In genomic region chr10:52747680-52748079, GRCh38 we compare ENCODE assay signal across 35 cellular contexts. TPM values are rescaled to one million over a fixed set of nuclear protein-coding genes. Genes with fewer than 3 reads are reported as not detected.
"Had no signal": no experiment of that assay in that cellular context is flagged by ENCODE, and none has a peak within 500 bp of the region (broad histone marks: within the 10 kb centered on the region; RNA-seq: fewer than 3 reads in every experiment).

No MANE protein-coding gene starts in this region.

- ATAC-seq: activated CD4-positive, alpha-beta T cell treated with anti-CD3 and anti-CD28 coated beads for 36 hours; activated CD8-positive, alpha-beta memory T cell treated with anti-CD3 and anti-CD28 coated beads, Interleukin-2, amount 10 ng/mL, durations not matched to agents 7 days and 5 days; activated CD8-positive, alpha-beta T cell treated with anti-CD3 and anti-CD28 coated beads, Interleukin-2, amount 10 ng/mL, durations not matched to agents 7 days and 5 days; activated naive CD8-positive, alpha-beta T cell treated with anti-CD3 and anti-CD28 coated beads, Interleukin-2, amount 50 U/mL, for 24 hours; body of pancreas; effector memory CD8-positive, alpha-beta T cell; T-helper 17 cell had no signal

- H3K27ac ChIP-seq: adrenal gland, body of pancreas, esophagus squamous epithelium had no signal

- H3K36me3 ChIP-seq: adrenal gland, esophagus squamous epithelium had no signal

- H3K9me3 ChIP-seq: adrenal gland, body of pancreas, esophagus squamous epithelium had no signal

- DNase-seq: activated CD4-positive, alpha-beta memory T cell treated with anti-CD3 and anti-CD28 coated beads for 36 hours; activated CD4-positive, alpha-beta T cell treated with anti-CD3 and anti-CD28 coated beads for 36 hours; activated CD4-positive, alpha-beta T cell treated with anti-CD3 and anti-CD28 coated beads, Interleukin-2, amount 10 ng/mL, durations not matched to agents 24 days and 14 days; activated CD4-positive, CD25-positive, alpha-beta regulatory T cell; activated CD4-positive, CD25-positive, alpha-beta regulatory T cell treated with anti-CD3 and anti-CD28 coated beads, Interleukin-2, amount 50 U/mL, for 72 hours; activated CD8-positive, alpha-beta memory T cell treated with anti-CD3 and anti-CD28 coated beads, Interleukin-2, amount 10 ng/mL, durations not matched to agents 7 days and 5 days; activated CD8-positive, alpha-beta memory T cell treated with anti-CD3 and anti-CD28 coated beads, Interleukin-2, amount 50 U/mL, for 4 hours; activated CD8-positive, alpha-beta T cell treated with anti-CD3 and anti-CD28 coated beads, Interleukin-2, amount 10 ng/mL, durations not matched to agents 7 days and 5 days; activated effector memory CD4-positive, alpha-beta T cell treated with anti-CD3 and anti-CD28 coated beads, Interleukin-2, amount 50 U/mL, for 16 hours; activated naive CD4-positive, alpha-beta T cell treated with anti-CD3 and anti-CD28 coated beads for 36 hours; activated naive CD8-positive, alpha-beta T cell treated with anti-CD3 and anti-CD28 coated beads for 36 hours; activated naive CD8-positive, alpha-beta T cell treated with anti-CD3 and anti-CD28 coated beads, Interleukin-2, amount 50 U/mL, for 24 hours; activated T-cell treated with anti-CD3 and anti-CD28 coated beads, Interleukin-2, amount 50 U/mL, for 1 hour; activated T-cell treated with anti-CD3 and anti-CD28 coated beads, Interleukin-2, amount 50 U/mL, for 48 hours; adrenal gland; amygdala; aorta; body of pancreas; caudate nucleus; cortex of kidney; dermis blood vessel endothelial cell; effector CD4-positive, alpha-beta T cell; effector memory CD8-positive, alpha-beta T cell; erythroblast; esophagus squamous epithelium; foreskin fibroblast; T-helper 1 cell; T-helper 17 cell; T1000 had no signal

- FAIRE-seq: colon, frontal cortex had no signal

- H3K4me1 ChIP-seq: adrenal gland, body of pancreas, esophagus squamous epithelium had no signal

- H3K4me3 ChIP-seq: adrenal gland, body of pancreas, esophagus squamous epithelium had no signal

- H3K27me3 ChIP-seq: adrenal gland, body of pancreas, esophagus squamous epithelium had no signal

RNA-seq across cellular contexts. Expression of gene MBL2, which starts 24.9 kb away (rescaled TPM):
- total RNA-seq: activated CD4-positive, alpha-beta memory T cell treated with anti-CD3 and anti-CD28 coated beads for 36 hours; activated CD4-positive, alpha-beta T cell treated with anti-CD3 and anti-CD28 coated beads for 36 hours; activated CD4-positive, alpha-beta T cell treated with anti-CD3 and anti-CD28 coated beads, Interleukin-2, amount 10 ng/mL, durations not matched to agents 24 days and 14 days; activated CD8-positive, alpha-beta memory T cell treated with anti-CD3 and anti-CD28 coated beads for 36 hours; activated CD8-positive, alpha-beta memory T cell treated with anti-CD3 and anti-CD28 coated beads, Interleukin-2, amount 10 ng/mL, durations not matched to agents 7 days and 5 days; activated CD8-positive, alpha-beta T cell treated with anti-CD3 and anti-CD28 coated beads, Interleukin-2, amount 10 ng/mL, durations not matched to agents 7 days and 5 days; activated naive CD4-positive, alpha-beta T cell treated with anti-CD3 and anti-CD28 coated beads for 36 hours; activated naive CD8-positive, alpha-beta T cell treated with anti-CD3 and anti-CD28 coated beads for 36 hours; activated T-helper 1 cell treated with anti-CD3 and anti-CD28 coated beads, Interleukin-12 subunit alpha, Interleukin-12 subunit beta, Interleukin-2, Interleukin-4 antibody, amounts not matched to agents 30 ng/mL and 10 ng/mL and 1 ng/mL, durations not matched to agents 14 hours and 24 hours and 36 hours; activated T-helper 2 cell treated with anti-CD3 and anti-CD28 coated beads, Interferon-gamma antibody, Interleukin-2, Interleukin-4, amounts not matched to agents 10 μg/mL and 5 μg/mL and 100 μg/mL, durations not matched to agents 14 hours and 24 hours and 36 hours; aorta; body of pancreas; chondrocyte; dermis blood vessel endothelial cell; esophagus squamous epithelium; frontal cortex; T-helper 17 cell had no signal
- polyA plus RNA-seq: aorta had no signal
